In genomic region chr13:107734891-107735620, GRCh38 we compare ENCODE assay signal across 16 cellular contexts.
"Had no signal": no experiment of that assay in that cellular context is flagged by ENCODE, and none has a peak within 500 bp of the region (broad histone marks: within the 10 kb centered on the region; RNA-seq: fewer than 3 reads in every experiment).

No MANE protein-coding gene starts in this region.

- DNase-seq: activated CD4-positive, alpha-beta T cell treated with anti-CD3 and anti-CD28 coated beads, Interleukin-2, amount 50 U/mL, for 4 hours; activated CD4-positive, CD25-positive, alpha-beta regulatory T cell treated with anti-CD3 and anti-CD28 coated beads, Interleukin-2, amount 50 U/mL, for 72 hours; activated naive CD4-positive, alpha-beta T cell treated with Interleukin-2 at 50 U/mL for 16 hours; activated T-cell treated with anti-CD3 and anti-CD28 coated beads for 4 hours; cortex of kidney; effector CD8-positive, alpha-beta T cell; esophagus squamous epithelium; foreskin fibroblast; kidney glomerular epithelial cell; left ventricle myocardium superior; naive thymus-derived CD8-positive, alpha-beta T cell; pancreas; stimulated activated CD4-positive, alpha-beta T cell treated with anti-CD3 and anti-CD28 coated beads, Interleukin-2, amount 100 ng/mL, for 24 hours; T-helper 9 cell had no signal

- H3K4me1 ChIP-seq: esophagus squamous epithelium, pancreas, thyroid gland had no signal

- H3K9me3 ChIP-seq: esophagus squamous epithelium, pancreas, thyroid gland had no signal

- ATAC-seq: left ventricle myocardium superior; naive thymus-derived CD8-positive, alpha-beta T cell; pancreas; stimulated activated memory B cell treated with anti-CD40 and anti-IgM and Interleukin-4, amounts not matched to agents 10 μg/mL and 1 μg/mL and 100 μg/mL, for 72 hours had no signal

- H3K36me3 ChIP-seq: esophagus squamous epithelium, pancreas, thyroid gland had no signal

- H3K4me3 ChIP-seq: esophagus squamous epithelium, pancreas, thyroid gland had no signal

- H3K27me3 ChIP-seq: esophagus squamous epithelium, pancreas, thyroid gland had no signal

- H3K27ac ChIP-seq: esophagus squamous epithelium, pancreas, thyroid gland had no signal
